8 cellular contexts compared by ENCODE assay signal in genomic region chr10:6202098-6202683, GRCh38. TPM values are rescaled to one million over a fixed set of nuclear protein-coding genes. Genes with fewer than 3 reads are reported as not detected.
DNase-seq lines count a peak whose midpoint lies in the region; ATAC-seq and TF ChIP-seq lines count a peak whose summit lies in the region.

No MANE protein-coding gene starts in this region.

- H3K4me1 ChIP-seq in BLaER1 treated with 17β-estradiol and CSF1 and Interleukin-3, amounts not matched to agents 10 nM and 100 nM = peaks cover 42 to 63% (median 49%) of the 10 kb centered on the region in 10 experiments
- peaks cover 32 to 33% of the 10 kb centered on the region in 2 donors for H3K4me1 ChIP-seq in adrenal gland (replicated peaks in 1 of 2)
- peaks cover 14 to 63% of the 10 kb centered on the region in 2 donors for H3K4me1 ChIP-seq in left lung
- peaks cover 59% of the 10 kb centered on the region for H3K4me1 ChIP-seq in suprapubic skin

- H3K4me3 ChIP-seq in BLaER1 treated with 17β-estradiol and CSF1 and Interleukin-3, amounts not matched to agents 10 nM and 100 nM = peak overlapping the region; percentile 80 to 98 (median 84)
- H3K4me3 ChIP-seq in adrenal gland (peak overlapping the region in 3 of 4 donors; percentile 33 to 82 (median 44)), left lung (peak overlapping the region; percentile 66 to 94), suprapubic skin (peak overlapping the region; percentile 84)

- peak overlapping the region; percentile 92 to 100 (median 98) for H3K4me2 ChIP-seq in BLaER1 treated with 17β-estradiol and CSF1 and Interleukin-3, amounts not matched to agents 10 nM and 100 nM

- H4K20me1 ChIP-seq in BLaER1 treated with 17β-estradiol and CSF1 and Interleukin-3, amounts not matched to agents 10 nM and 100 nM = peaks cover 39 to 82% (median 69%) of the 10 kb centered on the region in 11 experiments

- no peaks in the 10 kb centered on the region; a peak in 1 of 22 replicates for H3K9me3 ChIP-seq in BLaER1 treated with 17β-estradiol and CSF1 and Interleukin-3, amounts not matched to agents 10 nM and 100 nM (replicated peaks in 1 of 11)
- no peaks in the 10 kb centered on the region for H3K9me3 ChIP-seq in adrenal gland (replicated peaks in 1 of 3)
- H3K9me3 ChIP-seq in left lung = no peaks in the 10 kb centered on the region
- H3K9me3 ChIP-seq in suprapubic skin = no peaks in the 10 kb centered on the region

- no peak for TF ChIP-seq EP300 in suprapubic skin (IDR thresholded peaks at IDR 0.05)

- intact Hi-C loops in adrenal gland (cut with DNase I) (loop anchor here (5.0 kb wide), 1 partner anchor 200 kb away; no protein-coding TSS in a partner anchor), left lung (cut with DNase I) (loop anchor here in 1 of 2 donors (5.0 kb wide), 1 partner anchor 200 kb away; no protein-coding TSS in a partner anchor)

- no peak for TF ChIP-seq CTCF in adrenal gland (IDR thresholded peaks at IDR 0.05)
- no peak for TF ChIP-seq CTCF in left lung (IDR thresholded peaks at IDR 0.05)
- no peak for TF ChIP-seq CTCF in suprapubic skin (IDR thresholded peaks at IDR 0.05)

- peak; percentile 0 for ATAC-seq in HG02981 (IDR thresholded peaks at IDR 0.05; ENCODE audit: unreplicated experiment)
- ATAC-seq in left lung = peak; percentile 7
- ATAC-seq in GM19463 (IDR thresholded peaks at IDR 0.05; ENCODE audit: unreplicated experiment) = no peak
- no peak for ATAC-seq in HG03520 (IDR thresholded peaks at IDR 0.05; ENCODE audit: unreplicated experiment)
- no peak for ATAC-seq in HG03457 (IDR thresholded peaks at IDR 0.05; ENCODE audit: unreplicated experiment)

- WGBS in adrenal gland, 4 donors = 2% methylated on average over 11 to 29 of the region's 29 CpGs
- 5% methylated on average over 12 of the region's 29 CpGs for WGBS in suprapubic skin

- peaks cover 0 to 23% (median 0%) of the 10 kb centered on the region in 11 experiments; a peak in 6 of 22 replicates for H3K36me3 ChIP-seq in BLaER1 treated with 17β-estradiol and CSF1 and Interleukin-3, amounts not matched to agents 10 nM and 100 nM
- H3K36me3 ChIP-seq in adrenal gland (replicated peaks in 1 of 2) (no peaks in the 10 kb centered on the region), left lung (peaks cover 0 to 5% of the 10 kb centered on the region in 2 donors), suprapubic skin (no peaks in the 10 kb centered on the region)

- peak overlapping the region; percentile 48 to 91 (median 85); a peak in 18 of 22 replicates for H3K27ac ChIP-seq in BLaER1 treated with 17β-estradiol and CSF1 and Interleukin-3, amounts not matched to agents 10 nM and 100 nM
- H3K27ac ChIP-seq in adrenal gland (peak overlapping the region in 4 of 5 donors; percentile 66 to 95 (median 80)), left lung (peak overlapping the region; percentile 2 to 96), suprapubic skin (peak overlapping the region; percentile 95)

- peak overlapping the region; percentile 76 to 93 (median 87) for H3K9ac ChIP-seq in BLaER1 treated with 17β-estradiol and CSF1 and Interleukin-3, amounts not matched to agents 10 nM and 100 nM

- DNase-seq in adrenal gland (peak in 3 of 7 donors; percentile 28 to 59 (median 51)), left lung (peak in 1 of 2 donors; percentile 81), suprapubic skin (ENCODE audit: low spot score in 2 of 2) (no peak)

- TF ChIP-seq POLR2A in adrenal gland (IDR thresholded peaks at IDR 0.05) = no peak
- TF ChIP-seq POLR2A in suprapubic skin (IDR thresholded peaks at IDR 0.05) = no peak

- peaks cover 0 to 23% (median 15%) of the 10 kb centered on the region in 11 experiments; a peak in 10 of 22 replicates for H3K27me3 ChIP-seq in BLaER1 treated with 17β-estradiol and CSF1 and Interleukin-3, amounts not matched to agents 10 nM and 100 nM
- no peaks in the 10 kb centered on the region for H3K27me3 ChIP-seq in adrenal gland
- no peaks in the 10 kb centered on the region for H3K27me3 ChIP-seq in left lung
- no peaks in the 10 kb centered on the region for H3K27me3 ChIP-seq in suprapubic skin

RNA-seq across cellular contexts. Expression of gene PFKFB3, which starts 0.5 kb away (rescaled TPM):
- total RNA-seq in adrenal gland (10 to 100 TPM; 14.9 to 72.4 (median 37.0) TPM), left lung (100 to 1,000 TPM in 1 of 2 donors, 10 to 100 TPM in 1; 41.8 to 120 TPM), suprapubic skin (100 to 1,000 TPM in 1 of 4 donors, 10 to 100 TPM in 3; 40.1 to 115 (median 52.2) TPM)
- 10 to 100 TPM in 2 of 3 donors, 1 to 10 TPM in 1; 8.4 to 20.8 (median 13.1) TPM for polyA plus RNA-seq in adrenal gland

Comparison
In these comparisons a context has a peak if more than half of its experiments do, and no peak if none do; other contexts are left out.
1. ATAC-seq: peak in HG02981 (single experiment) and left lung (single experiment); none in GM19463 (single experiment), HG03520 (single experiment) and HG03457 (single experiment).
2. Peak in every context shown above with its lines, with median percentiles within 50 percentile points of each other: H3K27ac ChIP-seq and H3K4me3 ChIP-seq.